ENCODE assay signal across 8 cellular contexts in genomic region chr19:47094557-47095517, GRCh38. TPM values are rescaled to one million over a fixed set of nuclear protein-coding genes. Genes with fewer than 3 reads are reported as not detected.
DNase-seq lines count a peak whose midpoint lies in the region; ATAC-seq and TF ChIP-seq lines count a peak whose summit lies in the region.

No MANE protein-coding gene starts in this region.

- peaks cover 68% of the 10 kb centered on the region for H3K79me2 ChIP-seq in PC-3 (ENCODE audit: low read length)

- no TSS peak for BruUV-seq in PC-3 (replicated peaks; lab: Mats Ljungman, UMichigan)

- H3K9ac ChIP-seq in PC-3 (ENCODE audit: low read length), result no peak overlapping the region

- CTCF ChIA-PET in PC-3 (lab: Charles Lee), result no interaction called here

- ATAC-seq in PC-3 (no peak), HG03097 (IDR thresholded peaks at IDR 0.05; ENCODE audit: low FRiP score, unreplicated experiment) (no peak), HG03139 (IDR thresholded peaks at IDR 0.05; ENCODE audit: unreplicated experiment) (no peak), HG02763 (IDR thresholded peaks at IDR 0.05; ENCODE audit: unreplicated experiment) (no peak)
- ATAC-seq in central memory CD8-positive, alpha-beta T cell (replicated peaks; ENCODE audit: extremely low read depth, poor library complexity, severe bottlenecking), result peak; percentile 63

- TF ChIP-seq CTCF in PC-3 (conservative IDR thresholded peaks at IDR 0.05; ENCODE audit: low read depth, low read length) (no peak), osteocyte (IDR thresholded peaks at IDR 0.05) (no peak)

- H4K20me1 ChIP-seq in PC-3 (ENCODE audit: low read length), result no peaks in the 10 kb centered on the region

- POLR2A ChIA-PET in PC-3 (lab: Charles Lee; ENCODE audit: unreplicated experiment), result no interaction called here

- no peaks in the 10 kb centered on the region for H3K27me3 ChIP-seq in PC-3 (ENCODE audit: low read length)

- H3K9me3 ChIP-seq in PC-3 (ENCODE audit: low read length), result no peaks in the 10 kb centered on the region

- H3K9me2 ChIP-seq in PC-3 (replicated peaks; ENCODE audit: low read length), result no peaks in the 10 kb centered on the region

- H3K9me3 Mint-ChIP-seq in central memory CD8-positive, alpha-beta T cell, result no peaks in the 10 kb centered on the region
- no peaks in the 10 kb centered on the region for H3K9me3 Mint-ChIP-seq in osteocyte (ENCODE audit: unreplicated experiment)

- intact Hi-C loops in PC-3 (cut with micrococcal nuclease), result no loop called here

- no peak overlapping the region for H2AFZ ChIP-seq in PC-3 (ENCODE audit: low read length)

- H3K36me3 ChIP-seq in PC-3 (ENCODE audit: low read depth, low read length), result peaks cover 16% of the 10 kb centered on the region; the same call in 1 of the 2 replicates

- peaks cover 8% of the 10 kb centered on the region for H3F3A ChIP-seq in PC-3 (ENCODE audit: low read length, unreplicated experiment)

- peaks cover 29% of the 10 kb centered on the region for H3K36me3 Mint-ChIP-seq in central memory CD8-positive, alpha-beta T cell (ENCODE audit: insufficient read depth)
- H3K36me3 Mint-ChIP-seq in osteocyte (ENCODE audit: unreplicated experiment), result peaks cover 20% of the 10 kb centered on the region

- H3K4me1 Mint-ChIP-seq in central memory CD8-positive, alpha-beta T cell, result peaks cover 36% of the 10 kb centered on the region
- H3K4me1 Mint-ChIP-seq in osteocyte (ENCODE audit: unreplicated experiment), result peaks cover 30% of the 10 kb centered on the region

- no peaks in the 10 kb centered on the region for H3K27me3 Mint-ChIP-seq in central memory CD8-positive, alpha-beta T cell
- H3K27me3 Mint-ChIP-seq in osteocyte (ENCODE audit: unreplicated experiment), result no peaks in the 10 kb centered on the region

- peaks cover 28% of the 10 kb centered on the region for H3K4me1 ChIP-seq in PC-3 (ENCODE audit: insufficient read depth, low read length)

- no peak overlapping the region for H3K4me2 ChIP-seq in PC-3 (ENCODE audit: low read length)

- H3K27ac ChIP-seq in PC-3 (ENCODE audit: low read length), result peak overlapping the region; percentile 83; the same call in 1 of the 2 replicates

- peak overlapping the region; percentile 96 for H3K27ac Mint-ChIP-seq in central memory CD8-positive, alpha-beta T cell (ENCODE audit: low read depth)
- H3K27ac Mint-ChIP-seq in osteocyte (ENCODE audit: unreplicated experiment), result peak overlapping the region; percentile 71

- peak overlapping the region; percentile 41 for H3K4me3 Mint-ChIP-seq in central memory CD8-positive, alpha-beta T cell
- no peak overlapping the region for H3K4me3 Mint-ChIP-seq in osteocyte (ENCODE audit: unreplicated experiment)

- H3K4me3 ChIP-seq in PC-3 (ENCODE audit: low read length), result no peak overlapping the region

- DNase-seq in CD1c-positive myeloid dendritic cell (ENCODE audit: extremely low spot score), result peak; percentile 56
- DNase-seq in PC-3, result no peak
- DNase-seq in central memory CD8-positive, alpha-beta T cell (ENCODE audit: low spot score in 2 of 2), result no peak
- no peak for DNase-seq in osteocyte (ENCODE audit: extremely low spot score, unreplicated experiment)
- DNase-seq in SHP77 treated with DMSO at 0.1 percent for 48 hours (lab: John Stamatoyannopoulos, UW), result no peak

RNA-seq across cellular contexts. Expression of gene ZC3H4, which starts 18.7 kb away (rescaled TPM):
- total RNA-seq in PC-3 (2014; rRNA removed), result 13.4 and 20.0 TPM in 2 replicates
- 53.1 and 60.2 TPM in 2 replicates for total RNA-seq in osteocyte

RNA-seq across cellular contexts. Expression of gene SAE1, which starts 35.8 kb away (rescaled TPM):
- 99.7 and 134 TPM in 2 replicates for total RNA-seq in PC-3 (2014; rRNA removed)
- total RNA-seq in osteocyte, result 96.6 and 110 TPM in 2 replicates

RNA-seq across cellular contexts. Expression of gene TMEM160, which starts 46.4 kb away (rescaled TPM):
- total RNA-seq in PC-3 (2014; rRNA removed) (121 and 125 TPM in 2 replicates), osteocyte (35.2 and 41.4 TPM in 2 replicates)
